Comparison of ENCODE assay signal across 1 cellular context in the genomic region with DNA sequence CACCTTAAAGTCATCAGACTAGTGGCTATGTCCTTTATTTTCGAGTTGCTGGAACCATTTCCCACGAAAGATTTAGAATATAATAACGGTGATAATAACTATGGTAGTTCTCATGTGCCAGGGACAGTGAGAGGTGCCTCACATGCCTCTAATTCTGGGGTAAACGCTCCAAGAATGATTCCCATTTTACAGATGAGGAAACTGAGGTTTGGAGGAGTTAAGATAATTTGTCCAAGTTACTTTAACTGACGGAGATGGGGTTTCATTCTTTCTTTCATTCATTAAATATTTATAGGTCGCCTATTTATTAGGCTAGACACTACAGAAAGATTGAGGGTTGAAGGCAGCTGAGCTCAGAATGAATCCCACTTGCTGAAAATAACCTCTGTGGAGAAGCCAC.
TF ChIP-seq lines count a peak whose summit lies in the region.

No MANE protein-coding gene starts in this region.

TF ChIP-seq in GM23338, 12 proteins besides CTCF, POLR2A, EP300 and RAD21 (continued from another document):
- TF ChIP-seq ZNF462 (CRISPR knock-in tag; IDR thresholded peaks at IDR 0.05) = no peak
- TF ChIP-seq CREB1 (CRISPR knock-in tag; IDR thresholded peaks at IDR 0.05; ENCODE audit: low read depth) = no peak
- TF ChIP-seq POLR2AphosphoS5 (IDR thresholded peaks at IDR 0.05; ENCODE audit: low read depth) = no peak
- no peak for TF ChIP-seq STAT1 (IDR thresholded peaks at IDR 0.05; ENCODE audit: unreplicated experiment)
- no peak for TF ChIP-seq ZNF114 (CRISPR knock-in tag; IDR thresholded peaks at IDR 0.05)
- no peak for TF ChIP-seq EZH2phosphoT487 (IDR thresholded peaks at IDR 0.05; ENCODE audit: unreplicated experiment)
- TF ChIP-seq ZNF331 (CRISPR knock-in tag; IDR thresholded peaks at IDR 0.05; ENCODE audit: low read depth) = no peak
- no peak for TF ChIP-seq NANOG (IDR thresholded peaks at IDR 0.05; ENCODE audit: borderline replicate concordance)
- no peak for TF ChIP-seq EZH2 (IDR thresholded peaks at IDR 0.05; ENCODE audit: low read depth, unreplicated experiment)
- TF ChIP-seq, protein P1, sequence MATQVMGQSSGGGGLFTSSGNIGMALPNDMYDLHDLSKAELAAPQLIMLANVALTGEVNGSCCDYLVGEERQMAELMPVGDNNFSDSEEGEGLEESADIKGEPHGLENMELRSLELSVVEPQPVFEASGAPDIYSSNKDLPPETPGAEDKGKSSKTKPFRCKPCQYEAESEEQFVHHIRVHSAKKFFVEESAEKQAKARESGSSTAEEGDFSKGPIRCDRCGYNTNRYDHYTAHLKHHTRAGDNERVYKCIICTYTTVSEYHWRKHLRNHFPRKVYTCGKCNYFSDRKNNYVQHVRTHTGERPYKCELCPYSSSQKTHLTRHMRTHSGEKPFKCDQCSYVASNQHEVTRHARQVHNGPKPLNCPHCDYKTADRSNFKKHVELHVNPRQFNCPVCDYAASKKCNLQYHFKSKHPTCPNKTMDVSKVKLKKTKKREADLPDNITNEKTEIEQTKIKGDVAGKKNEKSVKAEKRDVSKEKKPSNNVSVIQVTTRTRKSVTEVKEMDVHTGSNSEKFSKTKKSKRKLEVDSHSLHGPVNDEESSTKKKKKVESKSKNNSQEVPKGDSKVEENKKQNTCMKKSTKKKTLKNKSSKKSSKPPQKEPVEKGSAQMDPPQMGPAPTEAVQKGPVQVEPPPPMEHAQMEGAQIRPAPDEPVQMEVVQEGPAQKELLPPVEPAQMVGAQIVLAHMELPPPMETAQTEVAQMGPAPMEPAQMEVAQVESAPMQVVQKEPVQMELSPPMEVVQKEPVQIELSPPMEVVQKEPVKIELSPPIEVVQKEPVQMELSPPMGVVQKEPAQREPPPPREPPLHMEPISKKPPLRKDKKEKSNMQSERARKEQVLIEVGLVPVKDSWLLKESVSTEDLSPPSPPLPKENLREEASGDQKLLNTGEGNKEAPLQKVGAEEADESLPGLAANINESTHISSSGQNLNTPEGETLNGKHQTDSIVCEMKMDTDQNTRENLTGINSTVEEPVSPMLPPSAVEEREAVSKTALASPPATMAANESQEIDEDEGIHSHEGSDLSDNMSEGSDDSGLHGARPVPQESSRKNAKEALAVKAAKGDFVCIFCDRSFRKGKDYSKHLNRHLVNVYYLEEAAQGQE (IDR thresholded peaks at IDR 0.05; ENCODE audit: unreplicated experiment) = no peak
- TF ChIP-seq ETS1 (IDR thresholded peaks at IDR 0.05) = no peak
